ENCODE assay signal across 30 cellular contexts in genomic region chr7:3965794-3966395, GRCh38.
"Had no signal": no experiment of that assay in that cellular context is flagged by ENCODE, and none has a peak within 500 bp of the region (broad histone marks: within the 10 kb centered on the region; RNA-seq: fewer than 3 reads in every experiment).

No MANE protein-coding gene starts in this region.

- DNase-seq: heart left ventricle; hypothalamus; immature natural killer cell; kidney; left colon; lower lobe of right lung; mammary epithelial cell; mesenchymal stem cell; naive thymus-derived CD8-positive, alpha-beta T cell; nucleus accumbens; ovary; retina; right cardiac atrium; stimulated activated CD4-positive, alpha-beta T cell treated with anti-CD3 and anti-CD28 coated beads, Interleukin-12 subunit alpha, Interleukin-12 subunit beta, amount 100 ng/mL, for 4 hours; stimulated activated CD4-positive, alpha-beta T cell treated with anti-CD3 and anti-CD28 coated beads, Interleukin-15, amount 100 ng/mL, for 24 hours; stimulated activated CD4-positive, alpha-beta T cell treated with anti-CD3 and anti-CD28 coated beads, Interleukin-2, amount 100 ng/mL, for 24 hours; stimulated activated CD4-positive, alpha-beta T cell treated with anti-CD3 and anti-CD28 coated beads, Interleukin-4, amount 100 ng/mL, for 1 hour; stimulated activated naive B cell treated with anti-CD40 and anti-IgM and Interleukin-4, amounts not matched to agents 10 μg/mL and 1 μg/mL and 100 μg/mL, for 72 hours; stimulated activated naive CD8-positive, alpha-beta T cell treated with anti-CD3 and anti-CD28 coated beads, Interleukin-15, Interleukin-2, amounts not matched to agents 100 U/mL and 50 U/mL, for 24 hours; stomach; testis; thyroid gland; transverse colon; upper lobe of left lung had no signal

- ATAC-seq: heart left ventricle; left colon; left lung; lower lobe of right lung; naive thymus-derived CD8-positive, alpha-beta T cell; right cardiac atrium; sciatic nerve; stimulated activated naive B cell treated with anti-CD40 and anti-IgM and Interleukin-4, amounts not matched to agents 10 μg/mL and 1 μg/mL and 100 μg/mL, for 72 hours; stimulated activated naive CD8-positive, alpha-beta T cell treated with anti-CD3 and anti-CD28 coated beads, Interleukin-15, Interleukin-2, amounts not matched to agents 100 U/mL and 50 U/mL, for 24 hours had no signal

- FAIRE-seq: islet of Langerhans, kidney had no signal

- H3K9me3 Mint-ChIP-seq: stimulated activated naive B cell treated with anti-CD40 and anti-IgM and Interleukin-4, amounts not matched to agents 10 μg/mL and 1 μg/mL and 100 μg/mL, for 72 hours had no signal

- H3K4me3 Mint-ChIP-seq: immature natural killer cell; naive thymus-derived CD8-positive, alpha-beta T cell; nephron; stimulated activated naive B cell treated with anti-CD40 and anti-IgM and Interleukin-4, amounts not matched to agents 10 μg/mL and 1 μg/mL and 100 μg/mL, for 72 hours had no signal

- H3K4me1 Mint-ChIP-seq: immature natural killer cell; naive thymus-derived CD8-positive, alpha-beta T cell had no signal

- H3K36me3 Mint-ChIP-seq: immature natural killer cell; naive thymus-derived CD8-positive, alpha-beta T cell; stimulated activated naive B cell treated with anti-CD40 and anti-IgM and Interleukin-4, amounts not matched to agents 10 μg/mL and 1 μg/mL and 100 μg/mL, for 72 hours had no signal

- H3K27me3 ChIP-seq: heart left ventricle, left lung, ovary, stomach, testis, thyroid gland, transverse colon, upper lobe of left lung had no signal

- H3K36me3 ChIP-seq: left lung, lower lobe of right lung, ovary, prostate gland, thyroid gland, transverse colon, upper lobe of left lung had no signal

- H3K4me1 ChIP-seq: heart left ventricle, left lung, lower lobe of right lung, prostate gland, stomach, testis, thyroid gland, transverse colon, upper lobe of left lung had no signal

- H3K27me3 Mint-ChIP-seq: naive thymus-derived CD8-positive, alpha-beta T cell had no signal

- H3K4me3 ChIP-seq: heart left ventricle, left lung, lower lobe of right lung, ovary, prostate gland, skin epidermis, stomach, testis, thyroid gland, transverse colon, upper lobe of left lung had no signal

- H3K27ac Mint-ChIP-seq: immature natural killer cell; nephron; stimulated activated naive B cell treated with anti-CD40 and anti-IgM and Interleukin-4, amounts not matched to agents 10 μg/mL and 1 μg/mL and 100 μg/mL, for 72 hours had no signal

- H3K27ac ChIP-seq: heart left ventricle, left lung, lower lobe of right lung, ovary, prostate gland, skin epidermis, stomach, testis, thyroid gland, transverse colon, upper lobe of left lung had no signal

- H3K9me3 ChIP-seq: lower lobe of right lung, ovary, prostate gland, stomach, testis, thyroid gland, transverse colon, upper lobe of left lung had no signal
